ENCODE assay signal across 27 cellular contexts in genomic region chr22:27892064-27892463, GRCh38. TPM values are rescaled to one million over a fixed set of nuclear protein-coding genes. Genes with fewer than 3 reads are reported as not detected.
DNase-seq lines count a peak whose midpoint lies in the region; ATAC-seq and TF ChIP-seq lines count a peak whose summit lies in the region.
"Had no signal": no experiment of that assay in that cellular context is flagged by ENCODE, and none has a peak within 500 bp of the region (broad histone marks: within the 10 kb centered on the region; RNA-seq: fewer than 3 reads in every experiment).

No MANE protein-coding gene starts in this region.

- no peak for ATAC-seq in CD8-positive, alpha-beta T cell
- no peak for ATAC-seq in T-helper 17 cell
- no peak for ATAC-seq in GM19023 (IDR thresholded peaks at IDR 0.05; ENCODE audit: unreplicated experiment)
- ATAC-seq in HG03432 (IDR thresholded peaks at IDR 0.05; ENCODE audit: unreplicated experiment): no peak
- ATAC-seq: SK-N-SH treated with all-trans-retinoic acid at 6 μM for 48 hours had no signal

- no peaks in the 10 kb centered on the region for H3K4me1 ChIP-seq in CD8-positive, alpha-beta T cell (ENCODE audit: insufficient read depth, low read length)
- peaks cover 57% of the 10 kb centered on the region for H3K4me1 ChIP-seq in cardiac muscle cell (ENCODE audit: low read depth)
- H3K4me1 ChIP-seq: BLaER1 had no signal

- intact Hi-C loops in CD8-positive, alpha-beta T cell (cut with DNase I, micrococcal nuclease): no loop called here

- CTCF ChIA-PET in CD8-positive, alpha-beta T cell (lab: Charles Lee): interaction anchor here (1.7 kb wide), 1 partner anchor 12 kb away, joined by 5 read pairs; no protein-coding TSS in a partner anchor

- H3K27ac Mint-ChIP-seq in CD8-positive, alpha-beta T cell: peak overlapping the region; percentile 52
- H3K27ac Mint-ChIP-seq in T-helper 17 cell: peak overlapping the region; percentile 76
- peak overlapping the region; percentile 73 for H3K27ac Mint-ChIP-seq in neural crest cell (ENCODE audit: unreplicated experiment)
- H3K27ac Mint-ChIP-seq: activated B cell treated with CpG ODN at 0.5 μM for 24 hours had no signal

- H3K9me3 Mint-ChIP-seq in CD8-positive, alpha-beta T cell: no peaks in the 10 kb centered on the region
- H3K9me3 Mint-ChIP-seq in neural crest cell: no peaks in the 10 kb centered on the region
- H3K9me3 Mint-ChIP-seq: activated B cell treated with CpG ODN at 0.5 μM for 24 hours, naive B cell had no signal

- H3K27ac ChIP-seq in CD8-positive, alpha-beta T cell (ENCODE audit: low read depth, low read length): no peak overlapping the region
- H3K27ac ChIP-seq in cardiac muscle cell: peak overlapping the region; percentile 83
- H3K27ac ChIP-seq: BLaER1 had no signal

- H3K4me1 Mint-ChIP-seq in CD8-positive, alpha-beta T cell (ENCODE audit: low read depth): no peaks in the 10 kb centered on the region
- H3K4me1 Mint-ChIP-seq in T-helper 17 cell (peaks cover 14% of the 10 kb centered on the region), neural crest cell (peaks cover under 1% of the 10 kb centered on the region)
- H3K4me1 Mint-ChIP-seq: naive B cell had no signal

- no peaks in the 10 kb centered on the region for H3K27me3 ChIP-seq in CD8-positive, alpha-beta T cell (ENCODE audit: insufficient read depth, low read length)
- no peaks in the 10 kb centered on the region for H3K27me3 ChIP-seq in cardiac muscle cell
- H3K27me3 ChIP-seq: BLaER1 had no signal

- TF ChIP-seq CTCF in CD8-positive, alpha-beta T cell (IDR thresholded peaks at IDR 0.05): no peak
- no peak for TF ChIP-seq CTCF in cardiac muscle cell (IDR thresholded peaks at IDR 0.05; ENCODE audit: low read depth, low read length)
- no peak for TF ChIP-seq CTCF in neural crest cell (conservative IDR thresholded peaks at IDR 0.05)

- no peaks in the 10 kb centered on the region for H3K9me3 ChIP-seq in CD8-positive, alpha-beta T cell (ENCODE audit: low read length)
- H3K9me3 ChIP-seq in T-helper 17 cell (ENCODE audit: control insufficient read depth, low read length, poor library complexity, severe bottlenecking) (no peaks in the 10 kb centered on the region), cardiac muscle cell (ENCODE audit: low read depth) (no peaks in the 10 kb centered on the region)
- H3K9me3 ChIP-seq: BLaER1 had no signal

- POLR2A ChIA-PET in CD8-positive, alpha-beta T cell (lab: Charles Lee): no interaction called here

- no peak for DNase-seq in CD8-positive, alpha-beta T cell
- DNase-seq in T-helper 17 cell (no peak), cardiac muscle cell (ENCODE audit: low read depth in 1 of 2, low spot score in 1 of 2) (peak in 1 of 2 donors; percentile 62), neural crest cell (ENCODE audit: low read depth, low spot score) (no peak), NCI-H526 treated with DMSO at 0.1 percent for 48 hours (lab: John Stamatoyannopoulos, UW) (no peak), DMS114 treated with DMSO at 0.1 percent for 48 hours (lab: John Stamatoyannopoulos, UW; ENCODE audit: unreplicated experiment) (no peak)
- DNase-seq: activated B cell treated with CpG ODN at 0.5 μM for 24 hours; activated CD4-positive, alpha-beta T cell treated with anti-CD3 and anti-CD28 coated beads, Interleukin-2, amount 50 U/mL, for 4 hours; activated CD8-positive, alpha-beta memory T cell treated with anti-CD3 and anti-CD28 coated beads, Interleukin-2, amount 50 U/mL, for 48 hours; activated gamma-delta T cell treated with Interleukin-2 at 50 U/mL for 16 hours; dermis blood vessel endothelial cell; EL; glutamatergic neuron; left cardiac atrium; mesendoderm; naive B cell; NCI-H1105 treated with DMSO at 0.1 percent for 48 hours; NCI-H2081; NCI-H226; NCI-H774; stimulated activated CD4-positive, alpha-beta T cell treated with anti-CD3 and anti-CD28 coated beads, Interleukin-2, amount 100 ng/mL, for 24 hours; T1000 had no signal

- H3K27me3 Mint-ChIP-seq in CD8-positive, alpha-beta T cell (ENCODE audit: low read depth): no peaks in the 10 kb centered on the region
- H3K27me3 Mint-ChIP-seq in T-helper 17 cell: no peaks in the 10 kb centered on the region
- H3K27me3 Mint-ChIP-seq in neural crest cell (ENCODE audit: low read depth): no peaks in the 10 kb centered on the region
- H3K27me3 Mint-ChIP-seq: activated B cell treated with CpG ODN at 0.5 μM for 24 hours, naive B cell had no signal

- no peak overlapping the region for H3K4me3 ChIP-seq in CD8-positive, alpha-beta T cell (ENCODE audit: low read depth, low read length)
- H3K4me3 ChIP-seq in cardiac muscle cell: no peak overlapping the region
- H3K4me3 ChIP-seq: BLaER1, smooth muscle cell had no signal

- H3K4me3 Mint-ChIP-seq in CD8-positive, alpha-beta T cell: no peak overlapping the region
- H3K4me3 Mint-ChIP-seq in T-helper 17 cell (no peak overlapping the region), neural crest cell (no peak overlapping the region)
- H3K4me3 Mint-ChIP-seq: activated B cell treated with CpG ODN at 0.5 μM for 24 hours, naive B cell had no signal

- H3K36me3 Mint-ChIP-seq in CD8-positive, alpha-beta T cell: peaks cover 85% of the 10 kb centered on the region
- peaks cover 14% of the 10 kb centered on the region for H3K36me3 Mint-ChIP-seq in T-helper 17 cell (ENCODE audit: low read depth)
- peaks cover 20% of the 10 kb centered on the region for H3K36me3 Mint-ChIP-seq in neural crest cell (ENCODE audit: low read depth)

- H3K36me3 ChIP-seq in CD8-positive, alpha-beta T cell (ENCODE audit: insufficient read depth, low read length): peaks cover 23% of the 10 kb centered on the region
- peaks cover 54% of the 10 kb centered on the region for H3K36me3 ChIP-seq in cardiac muscle cell

RNA-seq across cellular contexts. Expression of gene PITPNB, which starts 27.0 kb away (rescaled TPM):
- 10 to 100 TPM; 40.8 to 41.5 TPM for total RNA-seq in CD8-positive, alpha-beta T cell
- total RNA-seq in T-helper 17 cell (10 to 100 TPM; 54.5 to 72.2 TPM), cardiac muscle cell (50.1 and 73.2 TPM in 2 replicates), neural crest cell (92.6 and 98.8 TPM in 2 replicates)
- polyA plus RNA-seq in cardiac muscle cell: 131 and 194 TPM in 2 replicates
